20 cellular contexts compared by ENCODE assay signal in the genomic region with DNA sequence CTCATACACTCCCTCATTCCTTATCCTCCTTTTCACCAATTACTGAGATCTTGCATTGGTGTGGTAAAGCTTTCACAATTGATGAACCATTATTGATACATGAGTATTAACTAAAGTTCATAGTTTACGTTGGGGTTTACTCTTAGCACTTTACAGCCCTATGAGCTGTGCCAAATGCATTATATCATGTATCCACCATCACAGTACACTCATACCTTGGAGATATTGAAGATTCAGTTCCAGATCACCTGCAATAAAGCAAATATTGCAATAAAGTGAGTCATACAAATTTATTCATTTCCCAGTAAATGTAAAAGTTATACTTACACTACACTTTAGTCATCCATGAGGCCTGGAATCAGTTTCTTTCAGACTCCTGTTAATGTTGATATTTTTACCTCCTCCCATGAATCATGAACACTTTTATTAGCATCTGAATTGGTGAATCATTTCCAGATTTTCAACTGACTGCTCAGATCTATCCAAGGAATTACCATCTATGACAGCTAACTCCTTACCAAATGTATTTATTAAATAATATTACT.
DNase-seq lines count a peak whose midpoint lies in the region; ATAC-seq and TF ChIP-seq lines count a peak whose summit lies in the region.
"Had no signal": no experiment of that assay in that cellular context is flagged by ENCODE, and none has a peak within 500 bp of the region (broad histone marks: within the 10 kb centered on the region; RNA-seq: fewer than 3 reads in every experiment).

No MANE protein-coding gene starts in this region.

- no peaks in the 10 kb centered on the region for H4K20me1 ChIP-seq in hepatocyte (ENCODE audit: insufficient read depth, poor library complexity, severe bottlenecking)

- H3K79me2 ChIP-seq in hepatocyte = no peaks in the 10 kb centered on the region

- no peaks in the 10 kb centered on the region for H3K9me2 ChIP-seq in hepatocyte (replicated peaks; ENCODE audit: insufficient read depth)

- DNase-seq in HT1080 (ENCODE audit: low read depth) (peak; percentile 17), RWPE2 (ENCODE audit: low spot score) (no peak), epithelial cell of prostate (ENCODE audit: low read depth, low spot score) (no peak), superior temporal gyrus (ENCODE audit: extremely low spot score) (no peak), hepatocyte (ENCODE audit: low spot score) (no peak)
- DNase-seq: ACHN; BE2C; C1 segment of cervical spinal cord; CD4-positive, CD25-positive, alpha-beta regulatory T cell; CD8-positive, alpha-beta memory T cell; COR-L47; DMS 273 treated with DMSO at 0.1 percent for 48 hours; DMS53; DND-41; EL; IMR-90 had no signal

- H3K4me3 ChIP-seq in RWPE2 (ENCODE audit: severe bottlenecking) (no peak overlapping the region), hepatocyte (no peak overlapping the region)
- H3K4me3 ChIP-seq: GM12878, HAP-1 had no signal

- no peak overlapping the region for H3K4me2 ChIP-seq in hepatocyte

- H3K9me3 ChIP-seq in RWPE2 (ENCODE audit: severe bottlenecking) (peaks cover 3% of the 10 kb centered on the region), hepatocyte (ENCODE audit: low read depth) (no peaks in the 10 kb centered on the region)
- H3K9me3 ChIP-seq: BE2C, HAP-1 had no signal

- H3K36me3 ChIP-seq in RWPE2 (ENCODE audit: low read depth) (no peaks in the 10 kb centered on the region), hepatocyte (replicated peaks; ENCODE audit: insufficient read depth, low read depth) (no peaks in the 10 kb centered on the region)
- H3K36me3 ChIP-seq: BE2C, HAP-1 had no signal

- no peak overlapping the region for H2AFZ ChIP-seq in hepatocyte

- H3K27ac ChIP-seq in RWPE2 (ENCODE audit: poor library complexity, severe bottlenecking) = no peak overlapping the region
- H3K27ac ChIP-seq in epithelial cell of prostate = peak overlapping the region; percentile 4
- H3K27ac ChIP-seq in hepatocyte = no peak overlapping the region

- no peaks in the 10 kb centered on the region for H3K27me3 ChIP-seq in RWPE2 (ENCODE audit: insufficient read depth, poor library complexity, severe bottlenecking)
- no peaks in the 10 kb centered on the region for H3K27me3 ChIP-seq in hepatocyte
- H3K27me3 ChIP-seq: BE2C had no signal

- no peak for TF ChIP-seq CTCF in RWPE2 (IDR thresholded peaks at IDR 0.05; ENCODE audit: poor library complexity, severe bottlenecking)
- TF ChIP-seq CTCF in hepatocyte (IDR thresholded peaks at IDR 0.05; ENCODE audit: poor library complexity) = no peak

- ATAC-seq in RWPE2 (ENCODE audit: low read depth) (peak; percentile 86), GM19452 (IDR thresholded peaks at IDR 0.05; ENCODE audit: unreplicated experiment) (no peak), HG03378 (IDR thresholded peaks at IDR 0.05; ENCODE audit: unreplicated experiment) (no peak)
- ATAC-seq: GM12878 had no signal

- 81% methylated on average over 1 of the region's 1 CpG for WGBS in hepatocyte (ENCODE audit: low lambda C conversion rate, missing lambda C conversion rate)

- H3K4me1 ChIP-seq in RWPE2 (ENCODE audit: insufficient read depth, poor library complexity, severe bottlenecking) (peaks cover 9% of the 10 kb centered on the region), hepatocyte (ENCODE audit: insufficient read depth) (no peaks in the 10 kb centered on the region)
- H3K4me1 ChIP-seq: BE2C, HAP-1 had no signal
